29 cellular contexts compared by ENCODE assay signal in the genomic region with DNA sequence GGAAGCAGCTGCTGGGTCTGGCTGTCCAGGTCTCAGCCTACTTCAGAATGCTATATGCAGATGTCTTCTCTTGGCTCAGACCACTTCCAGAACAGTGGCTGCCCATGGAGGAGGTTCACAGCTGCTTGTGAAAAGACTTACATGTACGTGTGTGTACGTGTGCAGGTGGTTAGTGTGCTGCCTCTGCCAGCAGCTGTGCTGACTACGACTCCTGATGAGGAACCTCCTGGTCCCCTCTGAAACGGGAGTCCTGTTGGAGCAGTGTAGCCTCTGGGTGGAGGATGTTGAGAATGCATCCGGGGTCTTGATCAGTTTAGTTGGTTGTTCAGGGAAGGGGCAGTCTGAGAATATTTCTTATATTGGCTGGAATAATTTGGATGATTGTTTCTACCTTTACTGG.
"Had no signal": no experiment of that assay in that cellular context is flagged by ENCODE, and none has a peak within 500 bp of the region (broad histone marks: within the 10 kb centered on the region; RNA-seq: fewer than 3 reads in every experiment).

No MANE protein-coding gene starts in this region.

- H3K27ac ChIP-seq: epithelial cell of prostate, gastrocnemius medialis, neural progenitor cell, parathyroid adenoma, psoas muscle, spleen, testis, upper lobe of left lung, vagina, WERI-Rb-1 had no signal

- H3K9ac ChIP-seq: neural progenitor cell, parathyroid adenoma had no signal

- ATAC-seq: gastrocnemius medialis, natural killer cell, psoas muscle, T-helper 17 cell had no signal

- H3K9me3 ChIP-seq: gastrocnemius medialis, psoas muscle, spleen, testis, upper lobe of left lung, vagina had no signal

- H3K4me3 Mint-ChIP-seq: activated CD4-positive, alpha-beta memory T cell treated with anti-CD3 and anti-CD28 coated beads for 36 hours; activated T-helper 1 cell treated with anti-CD3 and anti-CD28 coated beads, Interleukin-12 subunit alpha, Interleukin-12 subunit beta, Interleukin-2, Interleukin-4 antibody, amounts not matched to agents 30 ng/mL and 10 ng/mL and 1 ng/mL, durations not matched to agents 14 hours and 24 hours and 36 hours; central memory CD8-positive, alpha-beta T cell; dendritic cell treated with granulocyte-macrophage colony-stimulating factor and Interleukin-4, amounts not matched to agents 40 ng/mL and 50 ng/mL, for 4 days; natural killer cell; neural progenitor cell; T-helper 17 cell had no signal

- H3K4me1 ChIP-seq: gastrocnemius medialis, neural progenitor cell, parathyroid adenoma, psoas muscle, spleen, testis, upper lobe of left lung, vagina had no signal

- DNase-seq: activated CD4-positive, alpha-beta memory T cell treated with anti-CD3 and anti-CD28 coated beads for 36 hours; activated CD4-positive, alpha-beta T cell treated with anti-CD3 and anti-CD28 coated beads for 48 hours; activated CD8-positive, alpha-beta memory T cell treated with anti-CD3 and anti-CD28 coated beads, Interleukin-2, amount 50 U/mL, for 4 hours; activated effector memory CD4-positive, alpha-beta T cell treated with anti-CD3 and anti-CD28 coated beads, Interleukin-2, amount 50 U/mL, for 16 hours; activated naive CD4-positive, alpha-beta T cell treated with anti-CD3 and anti-CD28 coated beads, Interleukin-2, amount 50 U/mL, for 16 hours; activated T-cell treated with anti-CD3 and anti-CD28 coated beads, Interleukin-2, amount 50 U/mL, for 1 hour; amniotic stem cell; gastrocnemius medialis; glutamatergic neuron; islet precursor cell; left cardiac atrium; midbrain; natural killer cell; occipital lobe; psoas muscle; spleen; stimulated activated naive CD4-positive, alpha-beta T cell treated with Interleukin-2 at 50 U/mL for 16 hours; T-helper 17 cell; T1000; testis; upper lobe of left lung; WERI-Rb-1 had no signal

- H3K4me1 Mint-ChIP-seq: central memory CD8-positive, alpha-beta T cell; natural killer cell; neural progenitor cell; T-helper 17 cell had no signal

- H3K9me3 Mint-ChIP-seq: activated CD4-positive, alpha-beta memory T cell treated with anti-CD3 and anti-CD28 coated beads for 36 hours; activated T-helper 1 cell treated with anti-CD3 and anti-CD28 coated beads, Interleukin-12 subunit alpha, Interleukin-12 subunit beta, Interleukin-2, Interleukin-4 antibody, amounts not matched to agents 30 ng/mL and 10 ng/mL and 1 ng/mL, durations not matched to agents 14 hours and 24 hours and 36 hours; central memory CD8-positive, alpha-beta T cell; dendritic cell treated with granulocyte-macrophage colony-stimulating factor and Interleukin-4, amounts not matched to agents 40 ng/mL and 50 ng/mL, for 4 days; natural killer cell; neural progenitor cell had no signal

- H3K27ac Mint-ChIP-seq: activated CD4-positive, alpha-beta memory T cell treated with anti-CD3 and anti-CD28 coated beads for 36 hours; activated T-helper 1 cell treated with anti-CD3 and anti-CD28 coated beads, Interleukin-12 subunit alpha, Interleukin-12 subunit beta, Interleukin-2, Interleukin-4 antibody, amounts not matched to agents 30 ng/mL and 10 ng/mL and 1 ng/mL, durations not matched to agents 14 hours and 24 hours and 36 hours; dendritic cell treated with granulocyte-macrophage colony-stimulating factor and Interleukin-4, amounts not matched to agents 40 ng/mL and 50 ng/mL, for 4 days; natural killer cell; neural progenitor cell; T-helper 17 cell had no signal

- H3K4me2 ChIP-seq: neural progenitor cell had no signal

- H3K27me3 Mint-ChIP-seq: activated CD4-positive, alpha-beta memory T cell treated with anti-CD3 and anti-CD28 coated beads for 36 hours had no signal

- H3K4me3 ChIP-seq: gastrocnemius medialis, neural progenitor cell, psoas muscle, spleen, testis, upper lobe of left lung, vagina had no signal

- H3K36me3 Mint-ChIP-seq: activated CD4-positive, alpha-beta memory T cell treated with anti-CD3 and anti-CD28 coated beads for 36 hours; natural killer cell; neural progenitor cell had no signal

- H3K36me3 ChIP-seq: gastrocnemius medialis, neural progenitor cell, spleen, upper lobe of left lung, vagina, WERI-Rb-1 had no signal

- H3K27me3 ChIP-seq: gastrocnemius medialis, neural progenitor cell, testis, upper lobe of left lung, vagina had no signal
